Comparison of ENCODE assay signal across 30 cellular contexts in genomic region chr7:34365011-34365410, GRCh38.
"Had no signal": no experiment of that assay in that cellular context is flagged by ENCODE, and none has a peak within 500 bp of the region (broad histone marks: within the 10 kb centered on the region; RNA-seq: fewer than 3 reads in every experiment).

No MANE protein-coding gene starts in this region.

- DNase-seq: activated CD4-positive, alpha-beta memory T cell treated with anti-CD3 and anti-CD28 coated beads, Interleukin-2, amount 10 ng/mL, durations not matched to agents 7 days and 5 days; activated CD4-positive, alpha-beta T cell treated with anti-CD3 and anti-CD28 coated beads for 1 hour; activated CD4-positive, alpha-beta T cell treated with anti-CD3 and anti-CD28 coated beads for 4 hours; activated CD4-positive, alpha-beta T cell treated with anti-CD3 and anti-CD28 coated beads, Interleukin-2, amount 10 ng/mL, durations not matched to agents 7 days and 5 days; activated CD4-positive, alpha-beta T cell treated with anti-CD3 and anti-CD28 coated beads, Interleukin-2, amount 50 U/mL, for 4 hours; activated CD8-positive, alpha-beta memory T cell treated with anti-CD3 and anti-CD28 coated beads, Interleukin-2, amount 50 U/mL, for 48 hours; activated gamma-delta T cell; activated naive CD4-positive, alpha-beta T cell; activated naive CD4-positive, alpha-beta T cell treated with anti-CD3 and anti-CD28 coated beads, Interleukin-2, amount 10 ng/mL, durations not matched to agents 7 days and 5 days; activated naive CD8-positive, alpha-beta T cell treated with anti-CD3 and anti-CD28 coated beads, Interleukin-2, amount 10 ng/mL, durations not matched to agents 7 days and 5 days; activated T-cell treated with anti-CD3 and anti-CD28 coated beads for 4 hours; activated T-cell treated with anti-CD3 and anti-CD28 coated beads, Interleukin-2, amount 50 U/mL, for 24 hours; activated T-cell treated with anti-CD3 and anti-CD28 coated beads, Interleukin-2, amount 50 U/mL, for 72 hours; caudate nucleus; colonic mucosa; dorsolateral prefrontal cortex; effector memory CD8-positive, alpha-beta T cell; foreskin melanocyte; heart right ventricle; hippocampal formation; T-helper 1 cell; T-helper 17 cell had no signal

- H3K4me3 Mint-ChIP-seq: activated CD4-positive, alpha-beta memory T cell treated with anti-CD3 and anti-CD28 coated beads, Interleukin-2, amount 10 ng/mL, durations not matched to agents 7 days and 5 days; activated CD4-positive, alpha-beta T cell treated with anti-CD3 and anti-CD28 coated beads, Interleukin-2, amount 10 ng/mL, durations not matched to agents 7 days and 5 days; activated naive CD4-positive, alpha-beta T cell treated with anti-CD3 and anti-CD28 coated beads, Interleukin-2, amount 10 ng/mL, durations not matched to agents 7 days and 5 days; activated naive CD8-positive, alpha-beta T cell treated with anti-CD3 and anti-CD28 coated beads, Interleukin-2, amount 10 ng/mL, durations not matched to agents 7 days and 5 days; activated T-cell treated with anti-CD3 and anti-CD28 coated beads, Interleukin-2, amount 50 U/mL, for 24 hours; activated T-cell treated with anti-CD3 and anti-CD28 coated beads, Interleukin-2, amount 50 U/mL, for 72 hours; brain; dendritic cell treated with granulocyte-macrophage colony-stimulating factor and Interleukin-4, amounts not matched to agents 40 ng/mL and 50 ng/mL, for 4 days; effector memory CD8-positive, alpha-beta T cell; T-helper 17 cell; WTC11 had no signal

- H3K36me3 ChIP-seq: ascending aorta, colonic mucosa, esophagus muscularis mucosa, gastroesophageal sphincter, heart right ventricle had no signal

- H3K9me3 ChIP-seq: ascending aorta, colonic mucosa, esophagus muscularis mucosa, gastroesophageal sphincter, heart right ventricle had no signal

- H3K27me3 Mint-ChIP-seq: activated CD4-positive, alpha-beta memory T cell treated with anti-CD3 and anti-CD28 coated beads, Interleukin-2, amount 10 ng/mL, durations not matched to agents 7 days and 5 days; activated CD4-positive, alpha-beta T cell treated with anti-CD3 and anti-CD28 coated beads, Interleukin-2, amount 10 ng/mL, durations not matched to agents 7 days and 5 days; activated naive CD4-positive, alpha-beta T cell treated with anti-CD3 and anti-CD28 coated beads, Interleukin-2, amount 10 ng/mL, durations not matched to agents 7 days and 5 days; activated naive CD8-positive, alpha-beta T cell treated with anti-CD3 and anti-CD28 coated beads, Interleukin-2, amount 10 ng/mL, durations not matched to agents 7 days and 5 days; activated T-cell treated with anti-CD3 and anti-CD28 coated beads, Interleukin-2, amount 50 U/mL, for 24 hours; dendritic cell treated with granulocyte-macrophage colony-stimulating factor and Interleukin-4, amounts not matched to agents 40 ng/mL and 50 ng/mL, for 4 days; effector memory CD8-positive, alpha-beta T cell; T-helper 17 cell had no signal

- H3K27ac Mint-ChIP-seq: activated CD4-positive, alpha-beta memory T cell treated with anti-CD3 and anti-CD28 coated beads, Interleukin-2, amount 10 ng/mL, durations not matched to agents 7 days and 5 days; activated CD4-positive, alpha-beta T cell treated with anti-CD3 and anti-CD28 coated beads, Interleukin-2, amount 10 ng/mL, durations not matched to agents 7 days and 5 days; activated naive CD4-positive, alpha-beta T cell treated with anti-CD3 and anti-CD28 coated beads, Interleukin-2, amount 10 ng/mL, durations not matched to agents 7 days and 5 days; activated naive CD4-positive, alpha-beta T cell treated with anti-CD3 and anti-CD28 coated beads, Interleukin-2, amount 50 U/mL, for 72 hours; activated naive CD8-positive, alpha-beta T cell treated with anti-CD3 and anti-CD28 coated beads, Interleukin-2, amount 10 ng/mL, durations not matched to agents 7 days and 5 days; activated T-cell treated with anti-CD3 and anti-CD28 coated beads, Interleukin-2, amount 50 U/mL, for 24 hours; activated T-cell treated with anti-CD3 and anti-CD28 coated beads, Interleukin-2, amount 50 U/mL, for 72 hours; brain; dendritic cell treated with granulocyte-macrophage colony-stimulating factor and Interleukin-4, amounts not matched to agents 40 ng/mL and 50 ng/mL, for 4 days; effector memory CD8-positive, alpha-beta T cell; T-helper 17 cell; WTC11 had no signal

- H3K27me3 ChIP-seq: ascending aorta, colonic mucosa, dorsolateral prefrontal cortex, esophagus muscularis mucosa, gastroesophageal sphincter, heart right ventricle had no signal

- H3K4me3 ChIP-seq: ascending aorta, colonic mucosa, dorsolateral prefrontal cortex, esophagus muscularis mucosa, gastroesophageal sphincter, heart right ventricle had no signal

- H3K4me1 ChIP-seq: ascending aorta, colonic mucosa, esophagus muscularis mucosa, gastroesophageal sphincter, heart right ventricle had no signal

- H3K9me3 Mint-ChIP-seq: activated CD4-positive, alpha-beta memory T cell treated with anti-CD3 and anti-CD28 coated beads, Interleukin-2, amount 10 ng/mL, durations not matched to agents 7 days and 5 days; activated CD4-positive, alpha-beta T cell treated with anti-CD3 and anti-CD28 coated beads, Interleukin-2, amount 10 ng/mL, durations not matched to agents 7 days and 5 days; activated T-cell treated with anti-CD3 and anti-CD28 coated beads, Interleukin-2, amount 50 U/mL, for 24 hours; brain; WTC11 had no signal

- H3K36me3 Mint-ChIP-seq: activated naive CD4-positive, alpha-beta T cell treated with anti-CD3 and anti-CD28 coated beads, Interleukin-2, amount 10 ng/mL, durations not matched to agents 7 days and 5 days; activated naive CD4-positive, alpha-beta T cell treated with anti-CD3 and anti-CD28 coated beads, Interleukin-2, amount 50 U/mL, for 72 hours; activated naive CD8-positive, alpha-beta T cell treated with anti-CD3 and anti-CD28 coated beads, Interleukin-2, amount 10 ng/mL, durations not matched to agents 7 days and 5 days; brain; WTC11 had no signal

- H3K4me1 Mint-ChIP-seq: activated CD4-positive, alpha-beta memory T cell treated with anti-CD3 and anti-CD28 coated beads, Interleukin-2, amount 10 ng/mL, durations not matched to agents 7 days and 5 days; activated CD4-positive, alpha-beta T cell treated with anti-CD3 and anti-CD28 coated beads, Interleukin-2, amount 10 ng/mL, durations not matched to agents 7 days and 5 days; activated naive CD4-positive, alpha-beta T cell treated with anti-CD3 and anti-CD28 coated beads, Interleukin-2, amount 10 ng/mL, durations not matched to agents 7 days and 5 days; T-helper 17 cell; WTC11 had no signal

- H3K27ac ChIP-seq: ascending aorta, colonic mucosa, esophagus muscularis mucosa, gastroesophageal sphincter, heart right ventricle, VCaP had no signal
